ENCODE assay signal across 8 cellular contexts in the genomic region with DNA sequence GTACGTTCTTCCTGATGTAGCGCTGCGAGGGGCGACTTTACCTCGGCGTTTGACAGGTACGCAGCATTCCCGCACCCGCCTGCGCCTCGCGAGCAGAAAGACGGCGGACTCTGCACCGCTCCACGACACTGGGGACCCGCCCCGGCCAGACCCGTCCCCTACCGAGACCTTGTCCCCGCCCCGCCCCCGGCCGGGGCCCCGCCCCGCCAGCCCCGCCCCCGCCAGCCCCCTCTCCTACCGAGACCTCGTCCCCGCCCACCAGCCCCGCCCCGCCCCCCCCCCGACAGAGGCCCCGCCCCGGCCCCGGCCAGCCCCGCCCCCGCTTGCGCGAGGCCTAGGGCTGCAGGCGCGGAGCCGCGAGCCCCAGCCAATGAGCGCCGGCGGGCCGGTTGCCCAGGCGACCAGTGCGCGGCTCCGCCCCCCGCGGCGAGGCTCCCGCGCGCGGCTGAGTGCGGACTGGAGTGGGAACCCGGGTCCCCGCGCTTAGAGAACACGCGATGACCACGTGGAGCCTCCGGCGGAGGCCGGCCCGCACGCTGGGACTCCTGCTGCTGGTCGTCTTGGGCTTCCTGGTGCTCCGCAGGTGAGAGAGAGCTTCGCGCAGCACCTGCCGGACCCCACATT. TPM values are rescaled to one million over a fixed set of nuclear protein-coding genes. Genes with fewer than 3 reads are reported as not detected.
A peak's percentile ranks its signal among the peaks of the same experiment; 100 is the strongest.
DNase-seq lines count a peak whose midpoint lies in the region; ATAC-seq, FAIRE-seq and TF ChIP-seq lines count a peak whose summit lies in the region.

TSS of gene GLB1L2 (plus strand) at position 424 of the 624 bp plus-strand sequence. CDS start at position 498, 74 bp downstream.

- POLR2A ChIA-PET in CD4-positive, alpha-beta T cell (lab: Charles Lee): no interaction called here

- H3K9ac ChIP-seq in KMS-11 (peak within 1 kb of the TSS; percentile 82), astrocyte (ENCODE audit: low read length) (no peak within 1 kb of the TSS)

- CTCF ChIA-PET in CD4-positive, alpha-beta T cell (lab: Charles Lee): interaction anchor here (1.3 kb wide), 1 partner anchor 55 kb away, joined by 12 read pairs; the partner anchor contains the start of gene GLB1L3

- H3K9me3 Mint-ChIP-seq in CD4-positive, alpha-beta T cell: no peaks in the 10 kb centered on the region
- H3K9me3 Mint-ChIP-seq in astrocyte (ENCODE audit: unreplicated experiment): peaks cover 4% of the 10 kb centered on the region

- TF ChIP-seq CTCF in CD4-positive, alpha-beta T cell (IDR thresholded peaks at IDR 0.05): no peak
- TF ChIP-seq CTCF in KMS-11 (conservative IDR thresholded peaks at IDR 0.05; ENCODE audit: low read depth, low read length): no peak
- TF ChIP-seq CTCF in astrocyte (IDR thresholded peaks at IDR 0.05; ENCODE audit: insufficient read depth, low read depth, low read length): no peak
- TF ChIP-seq CTCF in gastrocnemius medialis (IDR thresholded peaks at IDR 0.05 in 4 of 5, conservative IDR thresholded peaks at IDR 0.05 in 1 of 5): no peak

- intact Hi-C loops in CD4-positive, alpha-beta T cell (cut with DNase I, micrococcal nuclease): loop anchor here (1.0 to 10.0 kb wide), 6 partner anchors 54 to 384 kb away; partner anchors contain the start of genes GLB1L3 (in 2 of the 2) and VPS26B (in 1 of the 2)
- intact Hi-C loops in gastrocnemius medialis (cut with DNase I; ENCODE audit: low total_unique reads): loop anchor here (1.0 to 10.0 kb wide), 3 partner anchors 78 to 297 kb away; partner anchors contain the start of genes ACAD8, NCAPD3, THYN1 and VPS26B

- no peak within 1 kb of the TSS for H3K27ac Mint-ChIP-seq in CD4-positive, alpha-beta T cell
- H3K27ac Mint-ChIP-seq in T-helper 17 cell: peak within 1 kb of the TSS; percentile 16
- H3K27ac Mint-ChIP-seq in astrocyte (ENCODE audit: unreplicated experiment): peak within 1 kb of the TSS; percentile 14

- H3K36me3 ChIP-seq in KMS-11 (ENCODE audit: insufficient read depth): no peaks in the 10 kb centered on the region
- no peaks in the 10 kb centered on the region for H3K36me3 ChIP-seq in astrocyte (ENCODE audit: insufficient read depth, low read length)
- H3K36me3 ChIP-seq in gastrocnemius medialis: no peaks in the 10 kb centered on the region

- peak within 1 kb of the TSS; percentile 93 for H3K4me3 Mint-ChIP-seq in CD4-positive, alpha-beta T cell
- peak within 1 kb of the TSS; percentile 89 for H3K4me3 Mint-ChIP-seq in T-helper 17 cell
- peak within 1 kb of the TSS; percentile 88 for H3K4me3 Mint-ChIP-seq in astrocyte (ENCODE audit: unreplicated experiment)

- H2AFZ ChIP-seq in KMS-11 (ENCODE audit: low read depth) (peak within 1 kb of the TSS; percentile 66), astrocyte (ENCODE audit: low read depth, low read length) (peak within 1 kb of the TSS; percentile 66)

- ATAC-seq in CD4-positive, alpha-beta T cell (ENCODE audit: poor library complexity): peak; percentile 91
- ATAC-seq in GM21390 (IDR thresholded peaks at IDR 0.05; ENCODE audit: unreplicated experiment): peak; percentile 86
- peak; percentile 96 for ATAC-seq in T-helper 17 cell
- peak; percentile 87 to 89 for ATAC-seq in gastrocnemius medialis
- ATAC-seq in GM18873 (IDR thresholded peaks at IDR 0.05; ENCODE audit: low FRiP score, unreplicated experiment): no peak

- H4K20me1 ChIP-seq in KMS-11 (ENCODE audit: insufficient read depth) (no peaks in the 10 kb centered on the region), astrocyte (ENCODE audit: insufficient read depth, low read length) (no peaks in the 10 kb centered on the region)

- FAIRE-seq in astrocyte (lab: Jason Lieb, UNC): no peak

- DNase-seq in CD4-positive, alpha-beta T cell: peak; percentile 65 to 85 (median 74)
- DNase-seq in T-helper 17 cell: peak; percentile 70 to 81 (median 79)
- DNase-seq in astrocyte (ENCODE audit: low read depth): no peak
- peak; percentile 43 to 68 for DNase-seq in gastrocnemius medialis

- H3K27me3 ChIP-seq in CD4-positive, alpha-beta T cell (ENCODE audit: control insufficient read depth, insufficient read depth, low read length): no peaks in the 10 kb centered on the region
- no peaks in the 10 kb centered on the region for H3K27me3 ChIP-seq in KMS-11 (ENCODE audit: insufficient read depth, low read depth)
- H3K27me3 ChIP-seq in astrocyte (ENCODE audit: insufficient read depth, low read length): peaks cover 22% of the 10 kb centered on the region
- H3K27me3 ChIP-seq in gastrocnemius medialis: peaks cover 0 to 6% (median 2%) of the 10 kb centered on the region in 3 donors

- peaks cover 19% of the 10 kb centered on the region for H3K4me1 Mint-ChIP-seq in CD4-positive, alpha-beta T cell (ENCODE audit: low read depth)
- H3K4me1 Mint-ChIP-seq in T-helper 17 cell (peaks cover 11% of the 10 kb centered on the region), astrocyte (ENCODE audit: low read depth, unreplicated experiment) (no peaks in the 10 kb centered on the region)

- no peaks in the 10 kb centered on the region for H3K36me3 Mint-ChIP-seq in CD4-positive, alpha-beta T cell (ENCODE audit: low read depth)
- no peaks in the 10 kb centered on the region for H3K36me3 Mint-ChIP-seq in T-helper 17 cell (ENCODE audit: low read depth)
- no peaks in the 10 kb centered on the region for H3K36me3 Mint-ChIP-seq in astrocyte (ENCODE audit: low read depth, unreplicated experiment)

- H3K79me2 ChIP-seq in KMS-11 (ENCODE audit: insufficient read depth, low read depth) (0 out of 2 replicates have a peak, but pooled peaks cover 4% of the 10 kb centered on the region), astrocyte (ENCODE audit: insufficient read depth, low read length) (no peaks in the 10 kb centered on the region)

- no peak within 1 kb of the TSS for H3K27ac ChIP-seq in CD4-positive, alpha-beta T cell (ENCODE audit: low read depth, low read length)
- H3K27ac ChIP-seq in KMS-11 (0 out of 2 replicates have a peak within 1 kb of the TSS, but pooled peaks have one; percentile 24), astrocyte (ENCODE audit: low read depth, low read length) (no peak within 1 kb of the TSS), gastrocnemius medialis (no peak within 1 kb of the TSS)

- H3K4me3 ChIP-seq in KMS-11 (IDR thresholded peaks at IDR 0.05; ENCODE audit: insufficient read depth, low read depth, low read length) (no peak within 1 kb of the TSS), astrocyte (ENCODE audit: insufficient read depth, low read depth, low read length) (peak within 1 kb of the TSS; percentile 33), iPS-11a (ENCODE audit: low read depth, low read length) (peak within 1 kb of the TSS; percentile 50), gastrocnemius medialis (peak within 1 kb of the TSS; percentile 58 to 71 (median 68))

- no peaks in the 10 kb centered on the region for H3K9me3 ChIP-seq in CD4-positive, alpha-beta T cell (ENCODE audit: control insufficient read depth, low read length)
- no peaks in the 10 kb centered on the region for H3K9me3 ChIP-seq in T-helper 17 cell (ENCODE audit: control insufficient read depth, low read length, poor library complexity, severe bottlenecking)
- no peaks in the 10 kb centered on the region for H3K9me3 ChIP-seq in astrocyte (ENCODE audit: insufficient read depth, low read depth, low read length)
- H3K9me3 ChIP-seq in gastrocnemius medialis: no peaks in the 10 kb centered on the region

- peaks cover 3% of the 10 kb centered on the region for H3K4me1 ChIP-seq in KMS-11 (ENCODE audit: low read depth, poor library complexity, severe bottlenecking)
- no peaks in the 10 kb centered on the region for H3K4me1 ChIP-seq in astrocyte (ENCODE audit: insufficient read depth, low read length)
- H3K4me1 ChIP-seq in gastrocnemius medialis: peaks cover 0 to 13% of the 10 kb centered on the region in 2 donors

- TF ChIP-seq POLR2A in gastrocnemius medialis (IDR thresholded peaks at IDR 0.05): no peak

- in situ Hi-C loops in gastrocnemius medialis (cut with MboI; ENCODE audit: low sequenced_read_pairs in 4 of 4): no loop called here

- peaks cover 37% of the 10 kb centered on the region for H3K27me3 Mint-ChIP-seq in CD4-positive, alpha-beta T cell
- H3K27me3 Mint-ChIP-seq in T-helper 17 cell: peaks cover 30% of the 10 kb centered on the region
- peaks cover 43% of the 10 kb centered on the region for H3K27me3 Mint-ChIP-seq in astrocyte (ENCODE audit: low read depth, unreplicated experiment)

- H3K4me2 ChIP-seq in KMS-11 (peak within 1 kb of the TSS; percentile 79), astrocyte (ENCODE audit: low read length) (peak within 1 kb of the TSS; percentile 77)

RNA-seq across cellular contexts. Expression of gene GLB1L2, which starts in this region (rescaled TPM):
- under 1 TPM; 0.59 to 0.63 TPM for total RNA-seq in CD4-positive, alpha-beta T cell
- total RNA-seq in T-helper 17 cell (under 1 TPM; 0.37 to 0.73 TPM), astrocyte (2.8 and 3.0 TPM in 2 replicates), gastrocnemius medialis (1 to 10 TPM in 1 of 4 donors, under 1 TPM in 2, not detected in 1; 0.33 to 2.9 (median 0.76) TPM)

Comparison
In these comparisons a context has a peak if more than half of its experiments do, and no peak if none do; other contexts are left out.
1. Peak in DNase-seq and ATAC-seq in CD4-positive, alpha-beta T cell; RNA of the gene not detected or under 1 TPM.
2. Peak in DNase-seq and ATAC-seq in T-helper 17 cell; RNA of the gene not detected or under 1 TPM.